In the genomic region with DNA sequence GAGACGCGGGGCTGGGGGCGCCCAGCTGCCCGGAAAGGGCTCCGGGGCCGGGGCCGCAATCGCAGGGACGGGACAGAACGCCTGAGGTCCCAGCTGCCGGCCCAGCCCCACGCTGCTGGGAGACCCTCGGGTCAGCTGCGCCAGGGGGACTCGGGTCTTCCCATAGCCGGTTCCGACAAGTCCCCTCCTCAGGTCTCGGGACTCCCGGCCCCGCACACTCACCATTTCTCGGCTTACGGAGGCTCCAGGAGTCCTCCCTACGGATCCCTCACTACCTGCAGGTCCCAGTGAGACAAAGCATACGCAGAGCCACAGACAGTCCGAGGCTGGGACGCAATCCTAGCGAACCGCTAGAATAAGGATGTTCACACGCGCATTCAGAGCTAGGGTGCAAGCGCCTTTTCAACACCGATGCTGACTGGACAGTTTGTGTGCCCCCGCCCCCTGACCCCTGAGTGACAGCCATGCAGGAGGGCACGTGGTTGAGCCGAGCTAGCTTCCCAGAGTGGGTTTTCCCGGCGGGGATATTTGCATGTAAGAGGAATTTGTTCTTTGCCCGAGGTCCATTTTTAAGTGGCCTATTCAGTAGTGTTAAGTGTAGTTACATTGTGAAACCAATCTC, we compare ENCODE assay signal across 23 cellular contexts. TPM values are rescaled to one million over a fixed set of nuclear protein-coding genes. Genes with fewer than 3 reads are reported as not detected.
A peak's percentile ranks its signal among the peaks of the same experiment; 100 is the strongest.
DNase-seq lines count a peak whose midpoint lies in the region; ATAC-seq and TF ChIP-seq lines count a peak whose summit lies in the region.
"Had no signal": no experiment of that assay in that cellular context is flagged by ENCODE, and none has a peak within 500 bp of the region (broad histone marks: within the 10 kb centered on the region; RNA-seq: fewer than 3 reads in every experiment).

No MANE protein-coding gene starts in this region.

- no peak for TF ChIP-seq CTCF in right atrium auricular region (IDR thresholded peaks at IDR 0.05)
- TF ChIP-seq CTCF in osteocyte (IDR thresholded peaks at IDR 0.05): no peak

- H3K4me1 ChIP-seq in right cardiac atrium (ENCODE audit: control insufficient read depth, insufficient read depth, low read length): no peaks in the 10 kb centered on the region
- no peaks in the 10 kb centered on the region for H3K4me1 ChIP-seq in right atrium auricular region
- H3K4me1 ChIP-seq in iPS-15b (ENCODE audit: control insufficient read depth, insufficient read depth, low read length): peaks cover 3% of the 10 kb centered on the region
- H3K4me1 ChIP-seq: parathyroid adenoma, tibial artery had no signal

- WGBS in right cardiac atrium: 59% methylated on average over 38 of the region's 38 CpGs

- intact Hi-C loops in right cardiac atrium (cut with DNase I): no loop called here

- H3K27ac Mint-ChIP-seq in osteocyte (ENCODE audit: unreplicated experiment): no peak overlapping the region
- H3K27ac Mint-ChIP-seq: activated CD8-positive, alpha-beta memory T cell treated with anti-CD3 and anti-CD28 coated beads, Interleukin-2, amount 10 ng/mL, durations not matched to agents 7 days and 5 days; activated naive CD8-positive, alpha-beta T cell treated with anti-CD3 and anti-CD28 coated beads, Interleukin-2, amount 10 ng/mL, durations not matched to agents 7 days and 5 days; activated T-helper 17 cell treated with anti-CD3 and anti-CD28 coated beads, Interleukin-2, amount 50 U/mL, for 72 hours had no signal

- H3K27me3 Mint-ChIP-seq in osteocyte (ENCODE audit: unreplicated experiment): no peaks in the 10 kb centered on the region
- H3K27me3 Mint-ChIP-seq: activated CD8-positive, alpha-beta memory T cell treated with anti-CD3 and anti-CD28 coated beads, Interleukin-2, amount 10 ng/mL, durations not matched to agents 7 days and 5 days; activated naive CD8-positive, alpha-beta T cell treated with anti-CD3 and anti-CD28 coated beads, Interleukin-2, amount 10 ng/mL, durations not matched to agents 7 days and 5 days; activated T-helper 17 cell treated with anti-CD3 and anti-CD28 coated beads, Interleukin-2, amount 50 U/mL, for 72 hours; naive B cell had no signal

- H3K9me3 ChIP-seq in right cardiac atrium (ENCODE audit: control insufficient read depth, low read length) (no peaks in the 10 kb centered on the region), right atrium auricular region (no peaks in the 10 kb centered on the region), iPS-15b (ENCODE audit: control insufficient read depth, insufficient read depth, low read length) (no peaks in the 10 kb centered on the region)
- H3K9me3 ChIP-seq: tibial artery had no signal

- DNase-seq in right cardiac atrium (peak in 1 of 3 donors; percentile 53), right atrium auricular region (ENCODE audit: low spot score) (no peak), osteocyte (ENCODE audit: extremely low spot score, unreplicated experiment) (peak; percentile 81), RKO (ENCODE audit: low spot score) (no peak)
- DNase-seq in activated CD4-positive, alpha-beta T cell treated with anti-CD3 and anti-CD28 coated beads, Interleukin-2, amount 50 U/mL, for 1 hour: no peak
- no peak for DNase-seq in stimulated activated CD4-positive, alpha-beta T cell treated with anti-CD3 and anti-CD28 coated beads, Interleukin-4, amount 100 ng/mL, for 1 hour
- DNase-seq: activated CD4-positive, alpha-beta T cell treated with anti-CD3 and anti-CD28 coated beads for 48 hours; activated CD8-positive, alpha-beta memory T cell treated with anti-CD3 and anti-CD28 coated beads, Interleukin-2, amount 10 ng/mL, durations not matched to agents 7 days and 5 days; activated naive CD8-positive, alpha-beta T cell treated with anti-CD3 and anti-CD28 coated beads, Interleukin-2, amount 10 ng/mL, durations not matched to agents 7 days and 5 days; DND-41; HCEC 1CT; mesenchymal stem cell; naive B cell; NCI-H1436; NCI-H2171; SHP77 treated with DMSO at 0.1 percent for 48 hours; stimulated activated CD4-positive, alpha-beta T cell treated with anti-CD3 and anti-CD28 coated beads, Interleukin-2, amount 100 ng/mL, for 24 hours; stimulated activated naive CD4-positive, alpha-beta T cell had no signal

- no peaks in the 10 kb centered on the region for H3K4me1 Mint-ChIP-seq in osteocyte (ENCODE audit: unreplicated experiment)
- H3K4me1 Mint-ChIP-seq: activated CD8-positive, alpha-beta memory T cell treated with anti-CD3 and anti-CD28 coated beads, Interleukin-2, amount 10 ng/mL, durations not matched to agents 7 days and 5 days; activated naive CD8-positive, alpha-beta T cell treated with anti-CD3 and anti-CD28 coated beads, Interleukin-2, amount 10 ng/mL, durations not matched to agents 7 days and 5 days; activated T-helper 17 cell treated with anti-CD3 and anti-CD28 coated beads, Interleukin-2, amount 50 U/mL, for 72 hours had no signal

- no peaks in the 10 kb centered on the region for H3K36me3 ChIP-seq in right atrium auricular region
- peaks cover 3% of the 10 kb centered on the region for H3K36me3 ChIP-seq in iPS-15b (ENCODE audit: control insufficient read depth, insufficient read depth, low read length)

- peak; percentile 49 to 54 for ATAC-seq in right cardiac atrium
- no peak for ATAC-seq in GM21619 (IDR thresholded peaks at IDR 0.05; ENCODE audit: unreplicated experiment)
- ATAC-seq: activated CD8-positive, alpha-beta memory T cell treated with anti-CD3 and anti-CD28 coated beads, Interleukin-2, amount 10 ng/mL, durations not matched to agents 7 days and 5 days; activated T-helper 17 cell treated with anti-CD3 and anti-CD28 coated beads, Interleukin-2, amount 50 U/mL, for 72 hours had no signal

- H3K9me3 Mint-ChIP-seq in osteocyte (ENCODE audit: unreplicated experiment): no peaks in the 10 kb centered on the region
- H3K9me3 Mint-ChIP-seq: activated naive CD8-positive, alpha-beta T cell treated with anti-CD3 and anti-CD28 coated beads, Interleukin-2, amount 10 ng/mL, durations not matched to agents 7 days and 5 days; activated T-helper 17 cell treated with anti-CD3 and anti-CD28 coated beads, Interleukin-2, amount 50 U/mL, for 72 hours; naive B cell had no signal

- no peaks in the 10 kb centered on the region for H3K27me3 ChIP-seq in right cardiac atrium (ENCODE audit: control insufficient read depth, insufficient read depth)
- H3K27me3 ChIP-seq in right atrium auricular region: no peaks in the 10 kb centered on the region
- no peaks in the 10 kb centered on the region for H3K27me3 ChIP-seq in iPS-15b (ENCODE audit: control insufficient read depth, insufficient read depth, low read length)
- H3K27me3 ChIP-seq: tibial artery had no signal

- H3K36me3 Mint-ChIP-seq in osteocyte (ENCODE audit: unreplicated experiment): peaks cover 27% of the 10 kb centered on the region

- no peak overlapping the region for H3K4me3 Mint-ChIP-seq in osteocyte (ENCODE audit: unreplicated experiment)
- H3K4me3 Mint-ChIP-seq: activated CD8-positive, alpha-beta memory T cell treated with anti-CD3 and anti-CD28 coated beads, Interleukin-2, amount 10 ng/mL, durations not matched to agents 7 days and 5 days; activated naive CD8-positive, alpha-beta T cell treated with anti-CD3 and anti-CD28 coated beads, Interleukin-2, amount 10 ng/mL, durations not matched to agents 7 days and 5 days; activated T-helper 17 cell treated with anti-CD3 and anti-CD28 coated beads, Interleukin-2, amount 50 U/mL, for 72 hours; naive B cell had no signal

- no peak overlapping the region for H3K27ac ChIP-seq in right cardiac atrium (ENCODE audit: low read length)
- H3K27ac ChIP-seq in right atrium auricular region: no peak overlapping the region
- H3K27ac ChIP-seq: parathyroid adenoma, tibial artery had no signal

- no peak overlapping the region for H3K9ac ChIP-seq in iPS-15b (ENCODE audit: low read depth, low read length)
- H3K9ac ChIP-seq: parathyroid adenoma had no signal

- H3K4me3 ChIP-seq in right cardiac atrium (ENCODE audit: low read length) (no peak overlapping the region), right atrium auricular region (peak overlapping the region in 1 of 2 donors; percentile 4), iPS-15b (ENCODE audit: low read depth, low read length) (peak overlapping the region; percentile 30)
- H3K4me3 ChIP-seq: tibial artery had no signal

RNA-seq across cellular contexts. Expression of a gene that starts 13.6 kb away (rescaled TPM):
- total RNA-seq in right cardiac atrium (1 to 10 TPM; 4.9 to 7.1 (median 6.0) TPM), right atrium auricular region (1 to 10 TPM; 2.5 to 4.5 TPM), osteocyte (9.2 TPM in 2 replicates)
- polyA plus RNA-seq in right cardiac atrium: 0.86 TPM

RNA-seq across cellular contexts. Expression of a gene that starts 13.7 kb away (rescaled TPM):
- 10 to 100 TPM; 19.8 to 26.7 (median 20.9) TPM for total RNA-seq in right cardiac atrium
- polyA plus RNA-seq in right cardiac atrium: 6.8 TPM
- 10 to 100 TPM in 1 of 2 donors, 1 to 10 TPM in 1; 8.2 to 10.1 TPM for total RNA-seq in right atrium auricular region
- 25.0 and 26.1 TPM in 2 replicates for total RNA-seq in osteocyte

RNA-seq across cellular contexts. Expression of a gene that starts 45.8 kb away (rescaled TPM):
- total RNA-seq in right cardiac atrium (10 to 100 TPM; 10.1 to 13.6 (median 12.1) TPM), right atrium auricular region (1 to 10 TPM; 8.5 to 8.6 TPM), osteocyte (10.7 and 12.9 TPM in 2 replicates)
- polyA plus RNA-seq in right cardiac atrium: 4.6 TPM
